ENCODE assay signal across 1 cellular context in genomic region chr18:33469699-33470098, GRCh38.
TF ChIP-seq lines count a peak whose summit lies in the region.

No MANE protein-coding gene starts in this region.

TF ChIP-seq in K562, 482 proteins besides CTCF, POLR2A, EP300 and RAD21 (continued from another document):
- TF ChIP-seq EGR1 (conservative IDR thresholded peaks at IDR 0.05): peak; percentile 78
- no peak for TF ChIP-seq MEIS2 (IDR thresholded peaks at IDR 0.05; ENCODE audit: partially characterized antibody)
- TF ChIP-seq ZNF316 (IDR thresholded peaks at IDR 0.05): peak; percentile 60
- TF ChIP-seq ZNF609 (CRISPR knock-in tag; IDR thresholded peaks at IDR 0.05; ENCODE audit: borderline replicate concordance): no peak
- no peak for TF ChIP-seq MEF2A (IDR thresholded peaks at IDR 0.05; ENCODE audit: control insufficient read depth, low read depth, low read length)
- no peak for TF ChIP-seq EP400 (IDR thresholded peaks at IDR 0.05)
- TF ChIP-seq E2F6 (IDR thresholded peaks at IDR 0.05; ENCODE audit: borderline replicate concordance in 1 of 2, extremely low read depth in 1 of 2, insufficient read depth in 1 of 2, insufficient read length in 1 of 2, low read depth in 1 of 2, low read length in 1 of 2, poor library complexity in 1 of 2, severe bottlenecking in 1 of 2): no peak
- peak; percentile 84 for TF ChIP-seq CBFA2T3 (IDR thresholded peaks at IDR 0.05)
- TF ChIP-seq NR1H2 (CRISPR knock-in tag; IDR thresholded peaks at IDR 0.05): no peak
- TF ChIP-seq HOMEZ (CRISPR knock-in tag; IDR thresholded peaks at IDR 0.05): no peak
- no peak for TF ChIP-seq NFE2L1 (tag; IDR thresholded peaks at IDR 0.05; ENCODE audit: borderline replicate concordance, low read depth)
- TF ChIP-seq ZBTB1 (CRISPR knock-in tag; IDR thresholded peaks at IDR 0.05; ENCODE audit: borderline replicate concordance, low read depth): no peak
